Comparison of ENCODE assay signal across 12 cellular contexts in the genomic region with DNA sequence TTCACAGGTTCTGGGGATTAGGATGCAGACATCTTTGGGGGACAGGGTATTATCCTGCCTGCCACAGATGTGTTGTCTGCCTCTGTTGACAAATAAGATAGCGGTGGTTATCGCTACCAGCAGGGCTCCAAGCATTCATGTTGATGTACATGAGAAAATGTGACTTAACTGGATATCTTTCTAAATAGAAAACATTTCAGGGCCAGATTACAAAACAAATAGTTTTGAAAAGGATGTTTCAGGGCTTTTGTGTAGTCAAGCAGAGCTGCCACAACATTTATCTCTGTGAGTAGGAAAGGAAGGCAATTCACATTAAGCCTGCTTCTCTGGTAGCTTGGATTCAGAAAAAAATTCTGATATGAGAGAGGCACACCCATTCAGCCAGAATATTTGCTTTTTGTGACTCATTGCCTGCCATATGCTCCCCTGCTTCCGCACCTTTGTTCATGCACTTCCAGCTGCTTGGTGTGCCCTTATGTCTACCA. TPM values are rescaled to one million over a fixed set of nuclear protein-coding genes. Genes with fewer than 3 reads are reported as not detected.
DNase-seq lines count a peak whose midpoint lies in the region; ATAC-seq and TF ChIP-seq lines count a peak whose summit lies in the region.
"Had no signal": no experiment of that assay in that cellular context is flagged by ENCODE, and none has a peak within 500 bp of the region (broad histone marks: within the 10 kb centered on the region; RNA-seq: fewer than 3 reads in every experiment).

No MANE protein-coding gene starts in this region.

- H3K4me1 Mint-ChIP-seq in HFFc6 (ENCODE audit: low read depth), result no peaks in the 10 kb centered on the region; the same call in 1 of the 2 replicates
- H3K4me1 Mint-ChIP-seq: activated CD4-positive, alpha-beta memory T cell treated with anti-CD3 and anti-CD28 coated beads, Interleukin-2, amount 10 ng/mL, durations not matched to agents 7 days and 5 days; activated naive CD8-positive, alpha-beta T cell treated with anti-CD3 and anti-CD28 coated beads, Interleukin-2, amount 10 ng/mL, durations not matched to agents 7 days and 5 days had no signal

- H3K36me3 ChIP-seq in stomach, result no peaks in the 10 kb centered on the region

- peaks cover 8% of the 10 kb centered on the region for H3K27me3 Mint-ChIP-seq in HFFc6 (ENCODE audit: insufficient read depth)
- H3K27me3 Mint-ChIP-seq: activated CD4-positive, alpha-beta memory T cell treated with anti-CD3 and anti-CD28 coated beads, Interleukin-2, amount 10 ng/mL, durations not matched to agents 7 days and 5 days had no signal

- H3K9me3 ChIP-seq in stomach, result no peaks in the 10 kb centered on the region

- 42 to 83% (median 44%) methylated on average over 3 of the region's 3 CpGs for WGBS in stomach, 5 donors

- H3K4me3 Mint-ChIP-seq in HFFc6, result no peak overlapping the region
- H3K4me3 Mint-ChIP-seq: activated CD4-positive, alpha-beta memory T cell treated with anti-CD3 and anti-CD28 coated beads, Interleukin-2, amount 10 ng/mL, durations not matched to agents 7 days and 5 days; activated naive CD8-positive, alpha-beta T cell treated with anti-CD3 and anti-CD28 coated beads, Interleukin-2, amount 10 ng/mL, durations not matched to agents 7 days and 5 days had no signal

- H3K27ac ChIP-seq in stomach, result peak overlapping the region; percentile 10 to 53 (median 42)

- H3K9me3 Mint-ChIP-seq in HFFc6, result no peaks in the 10 kb centered on the region
- H3K9me3 Mint-ChIP-seq: activated CD4-positive, alpha-beta memory T cell treated with anti-CD3 and anti-CD28 coated beads, Interleukin-2, amount 10 ng/mL, durations not matched to agents 7 days and 5 days; activated naive CD8-positive, alpha-beta T cell treated with anti-CD3 and anti-CD28 coated beads, Interleukin-2, amount 10 ng/mL, durations not matched to agents 7 days and 5 days had no signal

- H3K27me3 ChIP-seq in stomach, result no peaks in the 10 kb centered on the region

- peaks cover 0 to 23% (median 3%) of the 10 kb centered on the region in 4 donors for H3K4me1 ChIP-seq in stomach

- TF ChIP-seq POLR2A in stomach (IDR thresholded peaks at IDR 0.05), result no peak

- no peak overlapping the region for H3K4me3 ChIP-seq in stomach

- DNase-seq in NCI-H1092 (lab: John Stamatoyannopoulos, UW) (peak; percentile 79), NCI-H69 (lab: John Stamatoyannopoulos, UW) (peak; percentile 89), stomach (peak; percentile 34), HFFc6 (no peak)
- DNase-seq: activated CD4-positive, alpha-beta memory T cell treated with anti-CD3 and anti-CD28 coated beads, Interleukin-2, amount 10 ng/mL, durations not matched to agents 7 days and 5 days; activated naive CD8-positive, alpha-beta T cell treated with anti-CD3 and anti-CD28 coated beads, Interleukin-2, amount 10 ng/mL, durations not matched to agents 7 days and 5 days; effector CD4-positive, alpha-beta T cell; stimulated activated naive CD8-positive, alpha-beta T cell treated with anti-CD3 and anti-CD28 coated beads, Interleukin-15, Interleukin-2, amounts not matched to agents 100 U/mL and 50 U/mL, for 24 hours; T-helper 1 cell had no signal

- H3K27ac Mint-ChIP-seq in HFFc6, result no peak overlapping the region
- H3K27ac Mint-ChIP-seq: activated CD4-positive, alpha-beta memory T cell treated with anti-CD3 and anti-CD28 coated beads, Interleukin-2, amount 10 ng/mL, durations not matched to agents 7 days and 5 days; activated naive CD8-positive, alpha-beta T cell treated with anti-CD3 and anti-CD28 coated beads, Interleukin-2, amount 10 ng/mL, durations not matched to agents 7 days and 5 days had no signal

- no peak for TF ChIP-seq CTCF in stomach (IDR thresholded peaks at IDR 0.05)
- TF ChIP-seq CTCF in HFFc6 (IDR thresholded peaks at IDR 0.05), result no peak

- intact Hi-C loops in stomach (cut with DNase I; ENCODE audit: low total_unique reads), result no loop called here

- ATAC-seq in esophagus mucosa (peak; percentile 93), HG03108 (IDR thresholded peaks at IDR 0.05; ENCODE audit: unreplicated experiment) (no peak), HG02840 (IDR thresholded peaks at IDR 0.05; ENCODE audit: low FRiP score, unreplicated experiment) (no peak)
- ATAC-seq: stimulated activated naive CD8-positive, alpha-beta T cell treated with anti-CD3 and anti-CD28 coated beads, Interleukin-15, Interleukin-2, amounts not matched to agents 100 U/mL and 50 U/mL, for 24 hours had no signal

- TF ChIP-seq EP300 in stomach (IDR thresholded peaks at IDR 0.05), result no peak

- no peaks in the 10 kb centered on the region for H3K36me3 Mint-ChIP-seq in HFFc6 (ENCODE audit: low read depth)
- H3K36me3 Mint-ChIP-seq: activated naive CD8-positive, alpha-beta T cell treated with anti-CD3 and anti-CD28 coated beads, Interleukin-2, amount 10 ng/mL, durations not matched to agents 7 days and 5 days had no signal

RNA-seq across cellular contexts. Expression of a gene that starts 22.8 kb away (rescaled TPM):
- 12.5 TPM for total RNA-seq in esophagus mucosa
- 10 to 100 TPM; 12.5 to 79.1 (median 27.1) TPM for total RNA-seq in stomach
- polyA plus RNA-seq in stomach, result 10 to 100 TPM in 2 of 3 donors, 1 to 10 TPM in 1; 5.2 to 26.1 (median 10.1) TPM
- 1 to 10 TPM in 4 of 6 experiments, under 1 TPM in 2; 0.64 to 1.4 (median 1.2) TPM for total RNA-seq in HFFc6 (2021; fragmentation: NEBNext Ultra II Directional; extraction: Animal tissue kit (Norgen Biotek cat#: 25700))

RNA-seq across cellular contexts. Expression of a gene that starts 40.4 kb away (rescaled TPM):
- total RNA-seq in esophagus mucosa (15.5 TPM), stomach (10 to 100 TPM; 12.8 to 51.0 (median 34.2) TPM)
- 10 to 100 TPM in 1 of 3 donors, 1 to 10 TPM in 2; 6.0 to 13.6 (median 9.0) TPM for polyA plus RNA-seq in stomach
- 10 to 100 TPM; 23.3 to 25.6 (median 24.3) TPM for total RNA-seq in HFFc6 (2021; fragmentation: NEBNext Ultra II Directional; extraction: Animal tissue kit (Norgen Biotek cat#: 25700))
